In genomic region chr3:70911719-70912118, GRCh38 we compare ENCODE assay signal across 28 cellular contexts.
"Had no signal": no experiment of that assay in that cellular context is flagged by ENCODE, and none has a peak within 500 bp of the region (broad histone marks: within the 10 kb centered on the region; RNA-seq: fewer than 3 reads in every experiment).

No MANE protein-coding gene starts in this region.

- H3K4me1 ChIP-seq: colonic mucosa, esophagus squamous epithelium, foreskin keratinocyte, gastrocnemius medialis, gastroesophageal sphincter, heart left ventricle, heart right ventricle had no signal

- H3K4me3 Mint-ChIP-seq: dendritic cell treated with granulocyte-macrophage colony-stimulating factor and Interleukin-4, amounts not matched to agents 40 ng/mL and 50 ng/mL, for 4 days; effector memory CD8-positive, alpha-beta T cell; endodermal cell had no signal

- H3K27ac ChIP-seq: colonic mucosa, coronary artery, dorsolateral prefrontal cortex, epithelial cell of prostate, esophagus squamous epithelium, foreskin keratinocyte, gastrocnemius medialis, gastroesophageal sphincter, heart left ventricle, heart right ventricle had no signal

- H3K27me3 Mint-ChIP-seq: dendritic cell treated with granulocyte-macrophage colony-stimulating factor and Interleukin-4, amounts not matched to agents 40 ng/mL and 50 ng/mL, for 4 days had no signal

- H3K4me1 Mint-ChIP-seq: endodermal cell had no signal

- H3K27ac Mint-ChIP-seq: dendritic cell treated with granulocyte-macrophage colony-stimulating factor and Interleukin-4, amounts not matched to agents 40 ng/mL and 50 ng/mL, for 4 days; effector memory CD8-positive, alpha-beta T cell; endodermal cell had no signal

- H3K9me3 ChIP-seq: colonic mucosa, esophagus squamous epithelium, gastrocnemius medialis, gastroesophageal sphincter, heart left ventricle, heart right ventricle had no signal

- H3K4me3 ChIP-seq: colonic mucosa, coronary artery, dorsolateral prefrontal cortex, esophagus squamous epithelium, gastrocnemius medialis, gastroesophageal sphincter, heart left ventricle, heart right ventricle had no signal

- DNase-seq: colonic mucosa; cortex of kidney; dermis blood vessel endothelial cell; dorsolateral prefrontal cortex; effector CD4-positive, alpha-beta T cell; effector CD8-positive, alpha-beta T cell; effector memory CD4-positive, alpha-beta T cell; effector memory CD8-positive, alpha-beta T cell; endodermal cell; erythroblast; esophagus squamous epithelium; foreskin fibroblast; foreskin keratinocyte; foreskin melanocyte; gastrocnemius medialis; glutamatergic neuron; head of caudate nucleus; heart left ventricle; heart right ventricle had no signal

- H3K9me3 Mint-ChIP-seq: dendritic cell treated with granulocyte-macrophage colony-stimulating factor and Interleukin-4, amounts not matched to agents 40 ng/mL and 50 ng/mL, for 4 days; effector memory CD8-positive, alpha-beta T cell; endodermal cell had no signal

- H3K27me3 ChIP-seq: colonic mucosa, dorsolateral prefrontal cortex, esophagus squamous epithelium, foreskin keratinocyte, gastrocnemius medialis, gastroesophageal sphincter, heart left ventricle, heart right ventricle had no signal

- FAIRE-seq: colon, endometrium, endothelial cell of umbilical vein, frontal cortex had no signal

- H3K36me3 ChIP-seq: colonic mucosa, esophagus squamous epithelium, gastrocnemius medialis, gastroesophageal sphincter, heart left ventricle, heart right ventricle had no signal

- ATAC-seq: effector memory CD8-positive, alpha-beta T cell; esophagus mucosa; foreskin keratinocyte; gastrocnemius medialis; gastroesophageal sphincter; heart left ventricle; heart right ventricle had no signal
